10 cellular contexts compared by ENCODE assay signal in the genomic region with DNA sequence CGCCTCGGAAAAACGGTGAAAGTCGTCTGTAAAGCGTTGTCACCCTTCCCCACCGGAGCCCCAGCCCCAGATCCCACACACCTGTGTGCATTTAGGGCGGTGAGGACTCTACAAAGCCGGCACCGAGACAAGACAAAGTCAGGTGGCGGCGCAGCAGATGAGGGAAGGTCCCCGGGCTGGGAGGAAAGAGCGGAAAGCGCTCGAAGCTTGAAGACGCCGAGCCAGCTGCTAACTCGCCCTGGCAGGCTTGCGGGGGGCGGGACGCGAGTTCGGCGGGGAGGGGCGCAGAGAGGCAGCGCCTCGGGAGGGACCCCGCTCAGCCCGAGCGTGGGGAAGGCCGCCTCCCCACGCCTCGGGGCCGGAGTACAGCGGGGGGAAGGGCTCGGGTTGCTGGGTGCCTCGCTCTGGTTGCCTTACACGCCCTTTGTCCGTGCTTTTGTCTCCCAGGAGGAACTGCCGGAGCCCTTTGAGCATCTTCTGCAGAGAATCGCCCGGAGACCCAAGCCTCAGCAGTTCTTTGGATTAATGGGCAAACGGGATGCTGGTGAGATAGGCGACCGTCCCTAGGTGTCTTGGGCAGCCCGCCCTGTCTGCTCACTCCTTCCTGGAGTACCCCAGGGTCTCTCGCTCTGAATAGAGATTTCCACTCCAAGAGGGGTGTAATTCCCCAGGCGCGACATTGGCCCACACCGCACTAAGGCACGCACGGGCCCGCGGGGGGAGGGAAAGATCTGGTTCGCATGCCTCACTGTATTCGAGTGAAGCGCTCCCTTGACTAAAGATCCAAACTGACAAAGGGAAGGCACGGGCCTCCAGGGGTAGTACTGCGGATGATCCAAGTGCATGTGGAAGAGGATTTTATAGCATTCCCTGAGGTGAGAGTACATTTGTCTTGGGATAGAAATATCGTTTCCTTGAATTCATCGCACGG. TPM values are rescaled to one million over a fixed set of nuclear protein-coding genes. Genes with fewer than 3 reads are reported as not detected.
DNase-seq lines count a peak whose midpoint lies in the region; FAIRE-seq and TF ChIP-seq lines count a peak whose summit lies in the region.
"Had no signal": no experiment of that assay in that cellular context is flagged by ENCODE, and none has a peak within 500 bp of the region (broad histone marks: within the 10 kb centered on the region; RNA-seq: fewer than 3 reads in every experiment).

No MANE protein-coding gene starts in this region.

- no peaks in the 10 kb centered on the region for H3K36me3 ChIP-seq in HUES64 (ENCODE audit: insufficient read depth, low read length)
- no peaks in the 10 kb centered on the region for H3K36me3 ChIP-seq in H1 (ENCODE audit: control insufficient read depth in 2 of 4, insufficient read depth in 4 of 4, low read length in 3 of 4)
- no peaks in the 10 kb centered on the region for H3K36me3 ChIP-seq in neuron (ENCODE audit: insufficient read depth, low read length)
- H3K36me3 ChIP-seq: gastrocnemius medialis had no signal

- no peak overlapping the region for H2BK15ac ChIP-seq in H1 (ENCODE audit: low read length)

- H3K79me1 ChIP-seq in H1 (ENCODE audit: low read depth, low read length): no peaks in the 10 kb centered on the region

- no peak overlapping the region for H3K9ac ChIP-seq in HUES64 (ENCODE audit: low read depth, low read length)
- H3K9ac ChIP-seq in H1 (replicated peaks in 1 of 4; ENCODE audit: extremely low read depth in 1 of 4, low read depth in 3 of 4, low read length in 3 of 4): no peak overlapping the region; a peak in 1 of 7 replicates

- POLR2A ChIA-PET in H1 (lab: Charles Lee; ENCODE audit: partially characterized antibody): interaction anchor here (0.6 to 2.2 kb wide), 4 partner anchors 26 to 234 kb away, joined by 3 to 7 read pairs (median 3); partner anchors contain the start of gene ASNS

- peak; percentile 56 for DNase-seq in D341Med (ENCODE audit: low spot score)
- peak in 1 of 2 experiments; percentile 75 for DNase-seq in H1 (ENCODE audit: low read depth in 1 of 2, low spot score in 2 of 2)
- no peak for DNase-seq in GM10266 (ENCODE audit: extremely low spot score)
- DNase-seq in NCI-H2196 (lab: John Stamatoyannopoulos, UW; ENCODE audit: unreplicated experiment): no peak
- DNase-seq in GM19238 (ENCODE audit: insufficient read length, low spot score): no peak
- no peak for DNase-seq in NOMO-1 treated with DMSO at 0.1 percent for 48 hours (lab: John Stamatoyannopoulos, UW; ENCODE audit: unreplicated experiment)
- DNase-seq: gastrocnemius medialis, NCI-H1105 had no signal

- H3K9me3 ChIP-seq in HUES64 (ENCODE audit: insufficient read depth, low read depth, low read length): no peaks in the 10 kb centered on the region
- H3K9me3 ChIP-seq in H1 (ENCODE audit: insufficient read depth in 2 of 2, low read depth in 1 of 2, low read length in 1 of 2): no peaks in the 10 kb centered on the region
- H3K9me3 ChIP-seq in neuron (ENCODE audit: low read length): no peaks in the 10 kb centered on the region
- H3K9me3 ChIP-seq: gastrocnemius medialis had no signal

- H2BK12ac ChIP-seq in H1 (ENCODE audit: low read depth, low read length): no peak overlapping the region

- H3K27ac ChIP-seq in HUES64 (ENCODE audit: low read depth, low read length): no peak overlapping the region
- H3K27ac ChIP-seq in H1 (ENCODE audit: low read depth, low read length): no peak overlapping the region
- H3K27ac ChIP-seq: gastrocnemius medialis had no signal

- H3K56ac ChIP-seq in H1 (replicated peaks; ENCODE audit: insufficient read length, low read depth, low read length): no peak overlapping the region

- H3K23ac ChIP-seq in H1 (ENCODE audit: insufficient read length): no peak overlapping the region

- no peak for FAIRE-seq in H1 (lab: Jason Lieb, UNC)

- TF ChIP-seq CTCF in H1 (IDR thresholded peaks at IDR 0.05; ENCODE audit: control extremely low read depth in 1 of 3, insufficient read depth in 1 of 3, low read depth in 1 of 3, low read length in 3 of 3): no peak
- no peak for TF ChIP-seq CTCF in GM10266 (IDR thresholded peaks at IDR 0.05; ENCODE audit: control insufficient read depth, insufficient read depth, low read depth, missing control alignments)

- H2AFZ ChIP-seq in H1 (ENCODE audit: low read length) (no peak overlapping the region), neuron (ENCODE audit: low read depth, low read length) (peak overlapping the region; percentile 90)

- H2BK120ac ChIP-seq in H1 (replicated peaks; ENCODE audit: low read depth, low read length): no peak overlapping the region

- H4K20me1 ChIP-seq in H1 (replicated peaks in 1 of 2; ENCODE audit: control insufficient read depth in 1 of 2, insufficient read depth in 2 of 2, low read length in 2 of 2): no peaks in the 10 kb centered on the region

- H3K18ac ChIP-seq in H1 (ENCODE audit: extremely low read depth, low read length): no peak overlapping the region

- CTCF ChIA-PET in H1 (lab: Charles Lee; ENCODE audit: partially characterized antibody): no interaction called here

- H4K5ac ChIP-seq in H1 (ENCODE audit: insufficient read length, low read depth, low read length): no peak overlapping the region

- WGBS in HUES64: 2% methylated on average over 62 of the region's 62 CpGs
- 6% methylated on average over 50 of the region's 62 CpGs; no CpG with 5 or more reads in 1 of the 2 experiments for WGBS in H1 (ENCODE audit: extremely low coverage in 1 of 2, insufficient coverage in 1 of 2, insufficient read length in 1 of 2, insufficient replicate concordance in 2 of 2, low coverage in 1 of 2, low lambda C conversion rate in 2 of 2, missing lambda C conversion rate in 1 of 2), 2 experiments

- H2AK5ac ChIP-seq in H1 (ENCODE audit: low read depth, low read length): no peak overlapping the region

- H3K4ac ChIP-seq in H1 (replicated peaks; ENCODE audit: insufficient read length, low read depth, low read length): no peak overlapping the region

- H3K4me1 ChIP-seq in HUES64 (ENCODE audit: insufficient read depth, low read length) (peaks cover 11% of the 10 kb centered on the region; the same call in 1 of the 2 replicates), H1 (replicated peaks in 1 of 4; ENCODE audit: control insufficient read depth in 3 of 4, insufficient read depth in 4 of 4, low read length in 3 of 4) (peaks cover 3 to 11% (median 6%) of the 10 kb centered on the region in 4 experiments; a peak in 6 of 7 replicates), neuron (ENCODE audit: insufficient read depth, low read length) (peaks cover 15% of the 10 kb centered on the region)
- H3K4me1 ChIP-seq: gastrocnemius medialis had no signal

- H3K14ac ChIP-seq in H1 (ENCODE audit: insufficient read length): no peak overlapping the region

- peaks cover 16% of the 10 kb centered on the region for H3K23me2 ChIP-seq in H1 (ENCODE audit: low read depth, low read length)

- no peak overlapping the region for H4K91ac ChIP-seq in H1 (replicated peaks; ENCODE audit: insufficient read length, low read length)

- H2BK5ac ChIP-seq in H1 (ENCODE audit: low read depth, low read length): no peak overlapping the region

- no peak for TF ChIP-seq EP300 in H1 (IDR thresholded peaks at IDR 0.05; ENCODE audit: borderline replicate concordance in 1 of 2, low read depth in 2 of 2, low read length in 2 of 2)

- H3K27me3 ChIP-seq in HUES64 (ENCODE audit: insufficient read depth, low read length): peaks cover 95% of the 10 kb centered on the region
- H3K27me3 ChIP-seq in H1 (replicated peaks in 1 of 4; ENCODE audit: control insufficient read depth in 3 of 4, extremely low read depth in 1 of 4, insufficient read depth in 3 of 4, low read length in 3 of 4): peaks cover 22 to 46% (median 38%) of the 10 kb centered on the region in 4 experiments
- peaks cover 66% of the 10 kb centered on the region for H3K27me3 ChIP-seq in neuron (ENCODE audit: insufficient read depth, low read length)

- peak overlapping the region; percentile 6; the same call in 1 of the 2 replicates for H4K8ac ChIP-seq in H1 (ENCODE audit: extremely low read depth, insufficient read depth, low read length)

- no peak for TF ChIP-seq POLR2A in H1 (IDR thresholded peaks at IDR 0.05; ENCODE audit: control extremely low read depth in 1 of 2, low read depth in 2 of 2, low read length in 2 of 2)

- peak in 1 of 2 experiments; percentile 8; a peak in 1 of 4 replicates for TF ChIP-seq RAD21 in H1 (IDR thresholded peaks at IDR 0.05 in 1 of 2, conservative IDR thresholded peaks at IDR 0.05 in 1 of 2; ENCODE audit: low read depth in 2 of 2, low read length in 2 of 2)

- peak overlapping the region; percentile 72 to 96 for H3K4me2 ChIP-seq in H1 (ENCODE audit: insufficient read depth in 1 of 2, low read depth in 2 of 2, low read length in 2 of 2)

- peak overlapping the region; percentile 84 for H3K4me3 ChIP-seq in HUES64 (ENCODE audit: low read length)
- H3K4me3 ChIP-seq in H1 (ENCODE audit: extremely low read depth in 1 of 4, insufficient read depth in 2 of 4, low read depth in 3 of 4, low read length in 4 of 4): peak overlapping the region; percentile 43 to 71 (median 52)
- peak overlapping the region; percentile 37 for H3K4me3 ChIP-seq in neuron (ENCODE audit: low read length)

- H2BK20ac ChIP-seq in H1 (ENCODE audit: low read length): no peak overlapping the region

- no peaks in the 10 kb centered on the region for H3K79me2 ChIP-seq in H1 (ENCODE audit: control insufficient read depth in 1 of 2, insufficient read depth in 2 of 2, low read length in 2 of 2)

TF ChIP-seq in H1, 55 proteins besides CTCF, POLR2A, EP300 and RAD21 (continues in another document):
- TF ChIP-seq YY1 (IDR thresholded peaks at IDR 0.05; ENCODE audit: low read depth, low read length): no peak
- no peak for TF ChIP-seq TEAD4 (IDR thresholded peaks at IDR 0.05; ENCODE audit: low read depth, low read length)
- TF ChIP-seq SAP30 (IDR thresholded peaks at IDR 0.05; ENCODE audit: insufficient read depth, insufficient replicate concordance, low read length): no peak
- TF ChIP-seq GTF2F1 (IDR thresholded peaks at IDR 0.05; ENCODE audit: borderline replicate concordance, low read depth, low read length): no peak
- peak; percentile 65 for TF ChIP-seq ASH2L (IDR thresholded peaks at IDR 0.05; ENCODE audit: low read length)
- peak; percentile 94 for TF ChIP-seq KDM4A (IDR thresholded peaks at IDR 0.05; ENCODE audit: low read depth, low read length, severe bottlenecking)
- no peak for TF ChIP-seq FOSL1 (IDR thresholded peaks at IDR 0.05; ENCODE audit: insufficient read depth, low read depth, low read length)
- no peak for TF ChIP-seq TCF12 (IDR thresholded peaks at IDR 0.05; ENCODE audit: low read depth, low read length)

RNA-seq across cellular contexts. Expression of gene TAC1, which starts 1.7 kb away (rescaled TPM):
- 1.9 TPM for polyA plus RNA-seq in HUES64 (2013, experiment 1 of 2)
- polyA plus RNA-seq in HUES64 (2013, experiment 2 of 2): 2.4 TPM
- 4.0 and 4.3 TPM in 2 replicates for total RNA-seq in H1 (2021; fragmentation: NEBNext Ultra II Directional; extraction: Animal tissue kit (Norgen Biotek cat#: 25700))
- polyA plus RNA-seq in H1 (2011; rRNA removed): 1.7 and 2.2 TPM in 2 replicates
- 4.6 TPM for polyA plus RNA-seq in H1 (2011; cell fraction: cytosol; rRNA removed)
- polyA plus RNA-seq in H1 (2011; cell fraction: nucleus; rRNA removed): 3.4 TPM
- polyA plus RNA-seq in H1 (2012, experiment 1 of 2): 2.3 to 2.8 TPM (median 2.5 TPM) in 4 replicates
- polyA plus RNA-seq in H1 (2012, experiment 2 of 2): 0.84 TPM
- 5.8 TPM for polyA plus RNA-seq in H1 (2013, experiment 1 of 2)
- 7.1 TPM for polyA plus RNA-seq in H1 (2013, experiment 2 of 2)
- 0.20 and 1.5 TPM in 2 replicates for polyA minus RNA-seq in H1 (2011; rRNA and poly(A)+ RNA removed)
- not detected for polyA minus RNA-seq in H1 (2011; cell fraction: cytosol; rRNA and poly(A)+ RNA removed)
- 4.0 TPM for polyA minus RNA-seq in H1 (2011; cell fraction: nucleus; rRNA and poly(A)+ RNA removed)
